In genomic region chr3:173800154-173800553, GRCh38 we compare ENCODE assay signal across 24 cellular contexts.
DNase-seq lines count a peak whose midpoint lies in the region; ATAC-seq, FAIRE-seq and TF ChIP-seq lines count a peak whose summit lies in the region.
"Had no signal": no experiment of that assay in that cellular context is flagged by ENCODE, and none has a peak within 500 bp of the region (broad histone marks: within the 10 kb centered on the region; RNA-seq: fewer than 3 reads in every experiment).

No MANE protein-coding gene starts in this region.

- no peaks in the 10 kb centered on the region for H4K20me1 ChIP-seq in GM23338 (replicated peaks; ENCODE audit: insufficient read depth)
- H4K20me1 ChIP-seq: BLaER1 had no signal

- H3K27me3 ChIP-seq in GM23338 (ENCODE audit: insufficient read depth) (no peaks in the 10 kb centered on the region), HUES6 (ENCODE audit: control insufficient read depth, insufficient read depth, low read length) (no peaks in the 10 kb centered on the region), neuronal stem cell (ENCODE audit: control insufficient read depth in 3 of 3, insufficient read depth in 3 of 3, low read depth in 1 of 3, low read length in 3 of 3) (no peaks in the 10 kb centered on the region)
- H3K27me3 ChIP-seq: BLaER1 had no signal

- H3K9ac ChIP-seq in HUES6 (ENCODE audit: low read length) (no peak overlapping the region), neuronal stem cell (ENCODE audit: low read depth, low read length, poor library complexity) (no peak overlapping the region)
- H3K9ac ChIP-seq: BLaER1, GM23248 had no signal

- H3K36me3 ChIP-seq in GM23338 (ENCODE audit: insufficient read depth) (no peaks in the 10 kb centered on the region), HUES6 (ENCODE audit: control insufficient read depth, insufficient read depth, low read length) (no peaks in the 10 kb centered on the region), neuronal stem cell (replicated peaks in 1 of 2; ENCODE audit: control insufficient read depth in 2 of 2, insufficient read depth in 2 of 2, low read length in 2 of 2) (no peaks in the 10 kb centered on the region)
- H3K36me3 ChIP-seq: BLaER1 had no signal

- no peak overlapping the region for H2BK15ac ChIP-seq in neuronal stem cell (ENCODE audit: low read length)

- no CpG with 5 or more reads among the region's 2 CpGs for WGBS in neuronal stem cell (ENCODE audit: extremely low coverage in 2 of 2, insufficient read length in 2 of 2, insufficient replicate concordance in 1 of 2), 2 donors

- no peak overlapping the region for H2AK5ac ChIP-seq in neuronal stem cell (ENCODE audit: low read depth, low read length)

- no peaks in the 10 kb centered on the region for H3F3A ChIP-seq in GM23338 (replicated peaks; ENCODE audit: low read depth)

- no peak for ATAC-seq in GM23338
- no peak for ATAC-seq in WTC11
- ATAC-seq in HG03097 (IDR thresholded peaks at IDR 0.05; ENCODE audit: low FRiP score, unreplicated experiment), result no peak
- ATAC-seq: Panc1 had no signal

- no peak overlapping the region for H3K4ac ChIP-seq in neuronal stem cell (ENCODE audit: low read length)

- H3K27ac Mint-ChIP-seq in GM23338 (peak overlapping the region; percentile 90), WTC11 (peak overlapping the region; percentile 93)
- H3K27ac Mint-ChIP-seq: CD4-positive, CD25-positive, alpha-beta regulatory T cell had no signal

- CTCF ChIA-PET in WTC11 (lab: Charles Lee), result no interaction called here

- H4K8ac ChIP-seq in neuronal stem cell (ENCODE audit: low read depth, low read length), result no peak overlapping the region

- FAIRE-seq in islet of Langerhans (lab: Jason Lieb, UNC), result peak; percentile 30
- FAIRE-seq: D721Med, GM18507 had no signal

- H3K36me3 Mint-ChIP-seq in GM23338 (ENCODE audit: low read depth) (no peaks in the 10 kb centered on the region), WTC11 (no peaks in the 10 kb centered on the region)
- H3K36me3 Mint-ChIP-seq: CD4-positive, CD25-positive, alpha-beta regulatory T cell had no signal

- H3K27ac ChIP-seq in GM23338 (ENCODE audit: low read depth) (no peak overlapping the region), HUES6 (ENCODE audit: low read depth, low read length) (peak overlapping the region; percentile 81; the same call in 1 of the 2 replicates), neuronal stem cell (replicated peaks; ENCODE audit: low read length) (no peak overlapping the region)
- H3K27ac ChIP-seq: BLaER1, GM23248, HL-60, RWPE1 had no signal

- H2BK120ac ChIP-seq in neuronal stem cell (ENCODE audit: low read depth, low read length), result no peak overlapping the region

- TF ChIP-seq CTCF in GM23338 (conservative IDR thresholded peaks at IDR 0.05; ENCODE audit: low read depth in 2 of 2), result no peak
- no peak for TF ChIP-seq CTCF in WTC11 (IDR thresholded peaks at IDR 0.05)

- H3K4me3 Mint-ChIP-seq in GM23338 (peak overlapping the region; percentile 42; the same call in 2 of the 3 replicates), WTC11 (peak overlapping the region; percentile 51)
- H3K4me3 Mint-ChIP-seq: CD4-positive, CD25-positive, alpha-beta regulatory T cell had no signal

- no peak overlapping the region for H3K23ac ChIP-seq in neuronal stem cell (ENCODE audit: low read depth, low read length, poor library complexity)

- H2BK5ac ChIP-seq in neuronal stem cell (ENCODE audit: low read length), result no peak overlapping the region

- POLR2A ChIA-PET in WTC11 (lab: Charles Lee), result no interaction called here

- H3K9me3 Mint-ChIP-seq in GM23338 (no peaks in the 10 kb centered on the region), WTC11 (no peaks in the 10 kb centered on the region)

- peaks cover 9% of the 10 kb centered on the region for H3K27me3 Mint-ChIP-seq in GM23338 (ENCODE audit: insufficient read depth, low read depth, poor library complexity)
- no peaks in the 10 kb centered on the region for H3K27me3 Mint-ChIP-seq in WTC11 (ENCODE audit: low read depth)
- H3K27me3 Mint-ChIP-seq: CD4-positive, CD25-positive, alpha-beta regulatory T cell had no signal

- no peaks in the 10 kb centered on the region for H3K79me1 ChIP-seq in neuronal stem cell (ENCODE audit: low read depth, low read length)

- DNase-seq in GM23338 (ENCODE audit: low spot score) (peak; percentile 62), WTC11 (ENCODE audit: low spot score) (no peak), kidney glomerular epithelial cell (lab: John Stamatoyannopoulos, UW) (no peak), neuronal stem cell (ENCODE audit: low spot score) (no peak), COLO668 (lab: John Stamatoyannopoulos, UW; ENCODE audit: unreplicated experiment) (no peak)
- DNase-seq: CD4-positive, CD25-positive, alpha-beta regulatory T cell; KBM-7; NCI-H1694 treated with DMSO at 0.1 percent for 48 hours; NCI-H2081; NCI-H2227 treated with DMSO at 0.1 percent for 48 hours; NCI-H82; NK-92 treated with Interleukin-12 subunit alpha and Interleukin-12 subunit beta, amount 100 ng/mL, for 24 hours; SHP77; T-helper 1 cell had no signal

- H3K18ac ChIP-seq in neuronal stem cell (ENCODE audit: low read length), result no peak overlapping the region

- H3K4me1 ChIP-seq in GM23338 (ENCODE audit: insufficient read depth) (peaks cover 55% of the 10 kb centered on the region), HUES6 (ENCODE audit: control insufficient read depth, insufficient read depth, low read length) (peaks cover 45% of the 10 kb centered on the region), neuronal stem cell (ENCODE audit: control insufficient read depth in 2 of 2, insufficient read depth in 1 of 2, low read depth in 1 of 2, low read length in 2 of 2) (peaks cover 0 to 2% of the 10 kb centered on the region in 2 donors)
- H3K4me1 ChIP-seq: BLaER1 had no signal

- H4K91ac ChIP-seq in neuronal stem cell (ENCODE audit: low read depth, low read length, poor library complexity), result no peak overlapping the region

- H3K9me3 ChIP-seq in HUES6 (ENCODE audit: control insufficient read depth, insufficient read depth, low read depth, low read length) (no peaks in the 10 kb centered on the region), neuronal stem cell (replicated peaks in 1 of 2; ENCODE audit: control insufficient read depth in 2 of 2, insufficient read depth in 1 of 2, low read depth in 1 of 2, low read length in 2 of 2) (no peaks in the 10 kb centered on the region)
- H3K9me3 ChIP-seq: BLaER1 had no signal

- no peaks in the 10 kb centered on the region for H3K9me2 ChIP-seq in GM23338 (ENCODE audit: insufficient read depth)

- H3K4me3 ChIP-seq in GM23338 (peak overlapping the region; percentile 2; the same call in 1 of the 2 replicates), HUES6 (ENCODE audit: low read depth, low read length) (no peak overlapping the region), neuronal stem cell (ENCODE audit: low read length in 2 of 2) (no peak overlapping the region)
- H3K4me3 ChIP-seq: BLaER1 had no signal

- no peak overlapping the region for H2BK12ac ChIP-seq in neuronal stem cell (ENCODE audit: low read length)

- peaks cover 45% of the 10 kb centered on the region for H3K4me1 Mint-ChIP-seq in GM23338
- peaks cover 52% of the 10 kb centered on the region for H3K4me1 Mint-ChIP-seq in WTC11
- H3K4me1 Mint-ChIP-seq: CD4-positive, CD25-positive, alpha-beta regulatory T cell had no signal

- no peaks in the 10 kb centered on the region for H3K79me2 ChIP-seq in GM23338 (replicated peaks; ENCODE audit: insufficient read depth)

- H3K14ac ChIP-seq in neuronal stem cell (ENCODE audit: low read length), result no peak overlapping the region

- H3K4me2 ChIP-seq in GM23338 (peak overlapping the region; percentile 45), neuronal stem cell (ENCODE audit: insufficient read depth, low read length, poor library complexity, severe bottlenecking) (no peak overlapping the region)
- H3K4me2 ChIP-seq: BLaER1 had no signal

- H2AFZ ChIP-seq in GM23338 (no peak overlapping the region), neuronal stem cell (ENCODE audit: low read length) (no peak overlapping the region)

TF ChIP-seq in GM23338, 12 proteins besides CTCF, POLR2A, EP300 and RAD21:
- TF ChIP-seq NANOG (IDR thresholded peaks at IDR 0.05; ENCODE audit: borderline replicate concordance) (peak; percentile 77; the same call in 1 of the 2 replicates), CREB1 (CRISPR knock-in tag; IDR thresholded peaks at IDR 0.05; ENCODE audit: low read depth) (peak; percentile 19; the same call in 1 of the 2 replicates), ZNF331 (CRISPR knock-in tag; IDR thresholded peaks at IDR 0.05; ENCODE audit: low read depth) (no peak), ZNF114 (CRISPR knock-in tag; IDR thresholded peaks at IDR 0.05) (no peak)
TF ChIP-seq in GM23338: peak in this region for 2.

TF ChIP-seq in WTC11, 78 proteins besides CTCF, POLR2A, EP300 and RAD21:
- TF ChIP-seq ERG (CRISPR knock-in tag; IDR thresholded peaks at IDR 0.05) (no peak), ZNF317 (CRISPR knock-in tag; IDR thresholded peaks at IDR 0.05; ENCODE audit: borderline replicate concordance, low read depth) (no peak)
